ENCODE assay signal across 15 cellular contexts in the genomic region with DNA sequence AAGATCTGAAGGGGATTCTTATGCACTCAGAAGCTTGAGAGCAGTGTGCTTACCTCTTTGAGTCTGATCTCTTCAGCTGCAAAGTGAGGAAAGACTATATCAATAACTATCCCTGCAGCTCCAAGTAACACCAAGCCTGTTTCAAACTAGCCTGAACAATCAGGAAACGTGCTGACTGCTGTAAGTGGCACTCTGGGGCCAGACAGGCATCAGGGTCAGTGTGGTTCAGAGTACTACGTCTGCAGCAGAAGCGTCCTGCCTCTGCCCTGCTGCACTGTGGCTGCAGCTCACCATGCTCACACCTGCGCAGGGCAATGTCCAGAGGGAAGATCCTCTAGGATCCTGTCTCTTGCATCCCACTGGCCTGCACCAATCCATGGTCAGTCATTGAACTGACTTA. TPM values are rescaled to one million over a fixed set of nuclear protein-coding genes. Genes with fewer than 3 reads are reported as not detected.
A peak's percentile ranks its signal among the peaks of the same experiment; 100 is the strongest.
DNase-seq lines count a peak whose midpoint lies in the region; ATAC-seq, FAIRE-seq and TF ChIP-seq lines count a peak whose summit lies in the region.
"Had no signal": no experiment of that assay in that cellular context is flagged by ENCODE, and none has a peak within 500 bp of the region (broad histone marks: within the 10 kb centered on the region; RNA-seq: fewer than 3 reads in every experiment).

No MANE protein-coding gene starts in this region.

- no peaks in the 10 kb centered on the region for H3K27me3 ChIP-seq in bronchial epithelial cell (ENCODE audit: control insufficient read depth, insufficient read depth, low read length)
- no peaks in the 10 kb centered on the region for H3K27me3 ChIP-seq in Karpas-422 (ENCODE audit: low read length)
- H3K27me3 ChIP-seq: BLaER1 treated with 17β-estradiol and CSF1 and Interleukin-3, amounts not matched to agents 10 nM and 100 nM had no signal

- peaks cover 38% of the 10 kb centered on the region for H3K9me3 Mint-ChIP-seq in nephron progenitor cell

- H3K4me3 ChIP-seq in bronchial epithelial cell (ENCODE audit: low read depth, low read length) (no peak overlapping the region), Karpas-422 (ENCODE audit: low read length) (no peak overlapping the region)
- H3K4me3 ChIP-seq: BLaER1 treated with 17β-estradiol and CSF1 and Interleukin-3, amounts not matched to agents 10 nM and 100 nM; GM23338 had no signal

- H3K36me3 ChIP-seq in bronchial epithelial cell (ENCODE audit: control insufficient read depth, insufficient read depth, low read length) (no peaks in the 10 kb centered on the region), Karpas-422 (ENCODE audit: insufficient read depth, low read length) (no peaks in the 10 kb centered on the region)
- H3K36me3 ChIP-seq: BLaER1 treated with 17β-estradiol and CSF1 and Interleukin-3, amounts not matched to agents 10 nM and 100 nM had no signal

- intact Hi-C loops in left ventricle myocardium superior (cut with micrococcal nuclease), result no loop called here
- intact Hi-C loops in left cardiac atrium (cut with DNase I), result no loop called here

- no peaks in the 10 kb centered on the region for H4K20me1 ChIP-seq in Karpas-422 (ENCODE audit: insufficient read depth, low read depth, low read length)
- H4K20me1 ChIP-seq: BLaER1 treated with 17β-estradiol and CSF1 and Interleukin-3, amounts not matched to agents 10 nM and 100 nM had no signal

- no peaks in the 10 kb centered on the region for H3K9me2 ChIP-seq in Karpas-422 (replicated peaks; ENCODE audit: insufficient read depth, low read length)

- peak overlapping the region; percentile 33 for H3K27ac Mint-ChIP-seq in nephron progenitor cell
- H3K27ac Mint-ChIP-seq: GM23338, H9 had no signal

- H3K9ac ChIP-seq in Karpas-422 (ENCODE audit: low read length), result no peak overlapping the region
- H3K9ac ChIP-seq: BLaER1 treated with 17β-estradiol and CSF1 and Interleukin-3, amounts not matched to agents 10 nM and 100 nM had no signal

- H3K4me1 Mint-ChIP-seq in nephron progenitor cell, result peaks cover 4% of the 10 kb centered on the region
- H3K4me1 Mint-ChIP-seq: CD4-positive, CD25-positive, alpha-beta regulatory T cell; GM23338 had no signal

- no peaks in the 10 kb centered on the region for H3K79me2 ChIP-seq in Karpas-422 (ENCODE audit: low read length)

- no peak overlapping the region for H3K4me3 Mint-ChIP-seq in nephron progenitor cell
- H3K4me3 Mint-ChIP-seq: CD4-positive, CD25-positive, alpha-beta regulatory T cell; GM23338; H9 had no signal

- H3K4me1 ChIP-seq in Karpas-422 (ENCODE audit: low read length), result no peaks in the 10 kb centered on the region

- H3K9me3 ChIP-seq in Karpas-422 (ENCODE audit: low read length), result no peaks in the 10 kb centered on the region

- no peaks in the 10 kb centered on the region for H3K36me3 Mint-ChIP-seq in nephron progenitor cell (ENCODE audit: low read depth)
- H3K36me3 Mint-ChIP-seq: CD4-positive, CD25-positive, alpha-beta regulatory T cell had no signal

- no peak for ATAC-seq in left ventricle myocardium superior
- no peak for ATAC-seq in left cardiac atrium
- ATAC-seq in GM18519 (IDR thresholded peaks at IDR 0.05; ENCODE audit: low FRiP score, unreplicated experiment), result no peak
- no peak for ATAC-seq in GM18870 (IDR thresholded peaks at IDR 0.05; ENCODE audit: unreplicated experiment)
- ATAC-seq: GM23338 had no signal

- H3K4me2 ChIP-seq in Karpas-422 (ENCODE audit: low read depth, low read length, poor library complexity, severe bottlenecking), result no peak overlapping the region
- H3K4me2 ChIP-seq: BLaER1 treated with 17β-estradiol and CSF1 and Interleukin-3, amounts not matched to agents 10 nM and 100 nM; GM23338 had no signal

- TF ChIP-seq CTCF in bronchial epithelial cell (IDR thresholded peaks at IDR 0.05; ENCODE audit: insufficient read depth, low read length, severe bottlenecking) (no peak), nephron progenitor cell (IDR thresholded peaks at IDR 0.05) (no peak)

- peak; percentile 18 for FAIRE-seq in bronchial epithelial cell (lab: Jason Lieb, UNC)

- DNase-seq in left ventricle myocardium superior, result peak; percentile 21
- DNase-seq in left cardiac atrium, result no peak
- DNase-seq in bronchial epithelial cell (ENCODE audit: low read depth), result no peak
- DNase-seq in nephron progenitor cell, result no peak
- DNase-seq in Karpas-422, result no peak
- DNase-seq: ACHN; CD4-positive, CD25-positive, alpha-beta regulatory T cell; DMS53; GF-D8; H9 had no signal

- peaks cover 9% of the 10 kb centered on the region for H3K27me3 Mint-ChIP-seq in nephron progenitor cell (ENCODE audit: low read depth, poor library complexity)

- H2AFZ ChIP-seq in Karpas-422 (ENCODE audit: low read length), result no peak overlapping the region
- H2AFZ ChIP-seq: GM23338 had no signal

- H3K27ac ChIP-seq in Karpas-422 (ENCODE audit: low read length), result no peak overlapping the region
- H3K27ac ChIP-seq: BLaER1 treated with 17β-estradiol and CSF1 and Interleukin-3, amounts not matched to agents 10 nM and 100 nM had no signal

RNA-seq across cellular contexts. Expression of a gene that starts 25.5 kb away (rescaled TPM):
- total RNA-seq in left ventricle myocardium superior, result not detected
- under 1 TPM in 1 of 2 donors, not detected in 1; 0.06 TPM for total RNA-seq in left cardiac atrium
- not detected in 2 replicates for total RNA-seq in bronchial epithelial cell
- not detected in 2 replicates for total RNA-seq in Karpas-422 (2014; rRNA removed; shearing (Covaris generic); ENCODE audit: low replicate concordance)
- total RNA-seq: A172; CD4-positive, CD25-positive, alpha-beta regulatory T cell; GM23338; H9 had no signal
